In genomic region chr17:28854457-28855382, GRCh38 we compare ENCODE assay signal across 1 cellular context.
TF ChIP-seq lines count a peak whose summit lies in the region.

ERAL1 (plus strand) TSS chr17:28855016; CDS start chr17:28855035, 19 bp downstream.

TF ChIP-seq in HepG2, 621 proteins besides CTCF, POLR2A, EP300 and RAD21 (continued from another document and continues in another):
- TF ChIP-seq PRDM10 (CRISPR knock-in tag; IDR thresholded peaks at IDR 0.05; ENCODE audit: low read depth) (peak; percentile 83; the same call in 1 of the 2 replicates), SUZ12 (IDR thresholded peaks at IDR 0.05; ENCODE audit: low read depth, low read length) (peak; percentile 30; the same call in 1 of the 2 replicates), FOXP4 (CRISPR knock-in tag; IDR thresholded peaks at IDR 0.05) (no peak; the same call in 1 of the 2 replicates), JDP2 (CRISPR knock-in tag; IDR thresholded peaks at IDR 0.05; ENCODE audit: borderline replicate concordance) (no peak), BORCS8-MEF2B (CRISPR knock-in tag; IDR thresholded peaks at IDR 0.05) (peak; percentile 49; the same call in 1 of the 2 replicates), ZNF777 (CRISPR knock-in tag; IDR thresholded peaks at IDR 0.05) (0 out of 2 replicates have a peak, but pooled peaks have one; percentile 15), ZNF792 (CRISPR knock-in tag; IDR thresholded peaks at IDR 0.05) (peak; percentile 13; the same call in 1 of the 2 replicates), CEBPB (IDR thresholded peaks at IDR 0.05; ENCODE audit: borderline replicate concordance, low read depth, low read length) (no peak), DMAP1 (CRISPR knock-in tag; IDR thresholded peaks at IDR 0.05) (peak; percentile 87), ZNF160 (CRISPR knock-in tag; IDR thresholded peaks at IDR 0.05) (peak; percentile 83; the same call in 1 of the 2 replicates), ETV5 (CRISPR knock-in tag; IDR thresholded peaks at IDR 0.05; ENCODE audit: borderline replicate concordance) (no peak), GRHL1 (CRISPR knock-in tag; conservative IDR thresholded peaks at IDR 0.05) (no peak), E2F2 (CRISPR knock-in tag; IDR thresholded peaks at IDR 0.05; ENCODE audit: borderline replicate concordance) (no peak), THAP8 (CRISPR knock-in tag; IDR thresholded peaks at IDR 0.05; ENCODE audit: borderline replicate concordance) (no peak), ZNF775 (CRISPR knock-in tag; IDR thresholded peaks at IDR 0.05; ENCODE audit: borderline replicate concordance) (no peak), ZNF878 (CRISPR knock-in tag; IDR thresholded peaks at IDR 0.05) (no peak), THYN1 (CRISPR knock-in tag; IDR thresholded peaks at IDR 0.05; ENCODE audit: borderline replicate concordance, low read depth) (no peak), ZNF317 (CRISPR knock-in tag; IDR thresholded peaks at IDR 0.05) (0 out of 2 replicates have a peak, but pooled peaks have one; percentile 36), NR3C1 (CRISPR knock-in tag; IDR thresholded peaks at IDR 0.05) (no peak), HNRNPLL (IDR thresholded peaks at IDR 0.05; ENCODE audit: low read depth, low read length, poor library complexity, severe bottlenecking) (peak; percentile 46), MED13 (CRISPR knock-in tag; IDR thresholded peaks at IDR 0.05) (peak; percentile 62; the same call in 1 of the 2 replicates), KMT2A (CRISPR knock-in tag; IDR thresholded peaks at IDR 0.05) (peak; percentile 88), ZFP91 (CRISPR knock-in tag; IDR thresholded peaks at IDR 0.05; ENCODE audit: borderline replicate concordance) (peak; percentile 81; the same call in 1 of the 2 replicates), MYPOP (CRISPR knock-in tag; IDR thresholded peaks at IDR 0.05) (peak; percentile 17; the same call in 1 of the 2 replicates), FOSL1 (CRISPR knock-in tag; IDR thresholded peaks at IDR 0.05; ENCODE audit: borderline replicate concordance) (peak; percentile 55; the same call in 1 of the 2 replicates), KLF16 (CRISPR knock-in tag; IDR thresholded peaks at IDR 0.05) (peak in 1 of 2 experiments; percentile 86; a peak in 1 of 4 replicates), BCL6 (CRISPR knock-in tag; IDR thresholded peaks at IDR 0.05) (0 out of 2 replicates have a peak, but pooled peaks have one; percentile 18), AHR (CRISPR knock-in tag; IDR thresholded peaks at IDR 0.05) (no peak; the same call in 1 of the 2 replicates), POLR2G (IDR thresholded peaks at IDR 0.05; ENCODE audit: low read depth, low read length) (peak; percentile 98), ZNF572 (CRISPR knock-in tag; IDR thresholded peaks at IDR 0.05) (peak; percentile 54; the same call in 1 of the 2 replicates), BRCA1 (CRISPR knock-in tag; IDR thresholded peaks at IDR 0.05) (no peak), HCFC1 (IDR thresholded peaks at IDR 0.05; ENCODE audit: low read depth, low read length) (peak; percentile 50; the same call in 1 of the 2 replicates), KDM1A (CRISPR knock-in tag; IDR thresholded peaks at IDR 0.05) (no peak), ZEB1 (IDR thresholded peaks at IDR 0.05; ENCODE audit: insufficient replicate concordance, low read depth) (peak; percentile 30), NFKBIZ (CRISPR knock-in tag; IDR thresholded peaks at IDR 0.05) (no peak), SRY (CRISPR knock-in tag; IDR thresholded peaks at IDR 0.05) (peak; percentile 23; the same call in 1 of the 2 replicates), ZNF350 (CRISPR knock-in tag; IDR thresholded peaks at IDR 0.05; ENCODE audit: borderline replicate concordance, low read depth) (peak; percentile 73), RBM22 (optimal IDR thresholded peaks at IDR 0.05; ENCODE audit: low read length) (peak; percentile 46), ZBTB10 (CRISPR knock-in tag; IDR thresholded peaks at IDR 0.05; ENCODE audit: borderline replicate concordance) (no peak; the same call in 1 of the 2 replicates), ZNF543 (CRISPR knock-in tag; IDR thresholded peaks at IDR 0.05) (0 out of 2 replicates have a peak, but pooled peaks have one; percentile 20), MXD4 (CRISPR knock-in tag; IDR thresholded peaks at IDR 0.05) (peak; percentile 66; the same call in 1 of the 2 replicates), KAT8 (CRISPR knock-in tag; IDR thresholded peaks at IDR 0.05) (peak; percentile 97), ZNF296 (CRISPR knock-in tag; conservative IDR thresholded peaks at IDR 0.05) (no peak), ZNF75D (CRISPR knock-in tag; IDR thresholded peaks at IDR 0.05; ENCODE audit: borderline replicate concordance) (no peak), ZNF275 (CRISPR knock-in tag; IDR thresholded peaks at IDR 0.05; ENCODE audit: borderline replicate concordance) (no peak), MLX (CRISPR knock-in tag; IDR thresholded peaks at IDR 0.05) (no peak), FOXA3 (CRISPR knock-in tag; IDR thresholded peaks at IDR 0.05) (peak; percentile 34; the same call in 1 of the 2 replicates), PHF21A (CRISPR knock-in tag; IDR thresholded peaks at IDR 0.05) (peak; percentile 34; the same call in 1 of the 2 replicates), IKZF4 (CRISPR knock-in tag; IDR thresholded peaks at IDR 0.05; ENCODE audit: borderline replicate concordance, low read depth, not compliant biosample characterization) (no peak), KAT2B (IDR thresholded peaks at IDR 0.05; ENCODE audit: borderline replicate concordance, low read depth, low read length) (no peak)
